ENCODE assay signal across 1 cellular context in the genomic region with DNA sequence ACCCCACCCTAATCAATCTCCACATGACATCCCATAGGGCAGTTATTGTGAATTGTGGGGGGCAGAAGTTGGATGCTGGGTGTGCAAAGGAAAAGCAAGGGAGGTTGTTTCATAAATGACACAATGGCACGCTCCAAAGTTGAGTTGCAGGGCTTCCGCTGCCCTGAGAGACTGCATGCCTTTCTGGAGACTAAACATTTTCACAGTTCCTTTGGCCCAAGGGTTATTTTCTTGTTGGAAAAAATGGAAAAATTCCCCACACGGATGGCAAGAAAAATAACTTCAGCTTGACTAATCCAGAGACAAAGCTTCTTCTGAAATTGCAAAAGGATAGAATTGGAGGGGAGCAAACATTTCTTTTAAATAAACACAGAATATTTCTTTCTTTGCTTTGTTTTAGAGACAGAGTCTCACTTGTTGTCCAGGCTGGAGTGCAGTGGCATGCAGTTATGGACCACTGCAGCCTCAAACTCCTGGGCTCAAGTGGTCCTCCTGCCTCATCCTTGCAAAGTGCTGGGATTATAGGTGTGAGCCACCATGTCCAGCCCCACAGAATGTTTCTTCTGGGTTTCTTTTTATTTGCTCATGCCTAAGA.
TF ChIP-seq lines count a peak whose summit lies in the region.

No MANE protein-coding gene starts in this region.

TF ChIP-seq in SK-N-SH, 30 proteins besides CTCF, POLR2A, EP300 and RAD21 (continued from another document):
- TF ChIP-seq, protein P1, sequence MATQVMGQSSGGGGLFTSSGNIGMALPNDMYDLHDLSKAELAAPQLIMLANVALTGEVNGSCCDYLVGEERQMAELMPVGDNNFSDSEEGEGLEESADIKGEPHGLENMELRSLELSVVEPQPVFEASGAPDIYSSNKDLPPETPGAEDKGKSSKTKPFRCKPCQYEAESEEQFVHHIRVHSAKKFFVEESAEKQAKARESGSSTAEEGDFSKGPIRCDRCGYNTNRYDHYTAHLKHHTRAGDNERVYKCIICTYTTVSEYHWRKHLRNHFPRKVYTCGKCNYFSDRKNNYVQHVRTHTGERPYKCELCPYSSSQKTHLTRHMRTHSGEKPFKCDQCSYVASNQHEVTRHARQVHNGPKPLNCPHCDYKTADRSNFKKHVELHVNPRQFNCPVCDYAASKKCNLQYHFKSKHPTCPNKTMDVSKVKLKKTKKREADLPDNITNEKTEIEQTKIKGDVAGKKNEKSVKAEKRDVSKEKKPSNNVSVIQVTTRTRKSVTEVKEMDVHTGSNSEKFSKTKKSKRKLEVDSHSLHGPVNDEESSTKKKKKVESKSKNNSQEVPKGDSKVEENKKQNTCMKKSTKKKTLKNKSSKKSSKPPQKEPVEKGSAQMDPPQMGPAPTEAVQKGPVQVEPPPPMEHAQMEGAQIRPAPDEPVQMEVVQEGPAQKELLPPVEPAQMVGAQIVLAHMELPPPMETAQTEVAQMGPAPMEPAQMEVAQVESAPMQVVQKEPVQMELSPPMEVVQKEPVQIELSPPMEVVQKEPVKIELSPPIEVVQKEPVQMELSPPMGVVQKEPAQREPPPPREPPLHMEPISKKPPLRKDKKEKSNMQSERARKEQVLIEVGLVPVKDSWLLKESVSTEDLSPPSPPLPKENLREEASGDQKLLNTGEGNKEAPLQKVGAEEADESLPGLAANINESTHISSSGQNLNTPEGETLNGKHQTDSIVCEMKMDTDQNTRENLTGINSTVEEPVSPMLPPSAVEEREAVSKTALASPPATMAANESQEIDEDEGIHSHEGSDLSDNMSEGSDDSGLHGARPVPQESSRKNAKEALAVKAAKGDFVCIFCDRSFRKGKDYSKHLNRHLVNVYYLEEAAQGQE (IDR thresholded peaks at IDR 0.05; ENCODE audit: low read depth, low read length) = peak; percentile 64; the same call in 1 of the 2 replicates
- TF ChIP-seq, protein P2, sequence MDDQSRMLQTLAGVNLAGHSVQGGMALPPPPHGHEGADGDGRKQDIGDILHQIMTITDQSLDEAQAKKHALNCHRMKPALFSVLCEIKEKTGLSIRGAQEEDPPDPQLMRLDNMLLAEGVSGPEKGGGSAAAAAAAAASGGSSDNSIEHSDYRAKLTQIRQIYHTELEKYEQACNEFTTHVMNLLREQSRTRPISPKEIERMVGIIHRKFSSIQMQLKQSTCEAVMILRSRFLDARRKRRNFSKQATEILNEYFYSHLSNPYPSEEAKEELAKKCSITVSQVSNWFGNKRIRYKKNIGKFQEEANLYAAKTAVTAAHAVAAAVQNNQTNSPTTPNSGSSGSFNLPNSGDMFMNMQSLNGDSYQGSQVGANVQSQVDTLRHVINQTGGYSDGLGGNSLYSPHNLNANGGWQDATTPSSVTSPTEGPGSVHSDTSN (IDR thresholded peaks at IDR 0.05) = peak; percentile 42
TF ChIP-seq in SK-N-SH: peak in this region for 9.
